Comparison of ENCODE assay signal across 8 cellular contexts in genomic region chr13:20121154-20121515, GRCh38. TPM values are rescaled to one million over a fixed set of nuclear protein-coding genes. Genes with fewer than 3 reads are reported as not detected.
A peak's percentile ranks its signal among the peaks of the same experiment; 100 is the strongest.
DNase-seq lines count a peak whose midpoint lies in the region; FAIRE-seq and TF ChIP-seq lines count a peak whose summit lies in the region.

No MANE protein-coding gene starts in this region.

- TF ChIP-seq CTCF in astrocyte (IDR thresholded peaks at IDR 0.05; ENCODE audit: insufficient read depth, low read depth, low read length), result no peak
- no peak for TF ChIP-seq CTCF in nephron (IDR thresholded peaks at IDR 0.05; ENCODE audit: unreplicated experiment in 3 of 3)

- H3K9ac ChIP-seq in astrocyte (ENCODE audit: low read length) (no peak overlapping the region), neuronal stem cell (ENCODE audit: low read depth, low read length, poor library complexity) (no peak overlapping the region)

- H3K4me3 Mint-ChIP-seq in astrocyte (ENCODE audit: unreplicated experiment) (peak overlapping the region; percentile 58), nephron (peak overlapping the region; percentile 36 to 47 (median 36))

- no peak overlapping the region for H2BK12ac ChIP-seq in neuronal stem cell (ENCODE audit: low read length)

- in situ Hi-C loops in ACHN (cut with HindIII; ENCODE audit: low pct_ligation_motif_present, low pct_unique_long_range_greater_than_20kb, low sequenced_read_pairs), result no loop called here

- H3K4ac ChIP-seq in neuronal stem cell (ENCODE audit: low read length), result no peak overlapping the region

- no peak for FAIRE-seq in astrocyte (lab: Jason Lieb, UNC)

- H2BK5ac ChIP-seq in neuronal stem cell (ENCODE audit: low read length), result no peak overlapping the region

- no peak overlapping the region for H2AK5ac ChIP-seq in neuronal stem cell (ENCODE audit: low read depth, low read length)

- H3K9me3 Mint-ChIP-seq in astrocyte (ENCODE audit: unreplicated experiment) (peaks cover 1% of the 10 kb centered on the region), nephron (no peaks in the 10 kb centered on the region)

- no peak overlapping the region for H4K91ac ChIP-seq in neuronal stem cell (ENCODE audit: low read depth, low read length, poor library complexity)

- H3K14ac ChIP-seq in neuronal stem cell (ENCODE audit: low read length), result no peak overlapping the region

- no CpG with 5 or more reads among the region's 8 CpGs for WGBS in neuronal stem cell (ENCODE audit: extremely low coverage in 2 of 2, insufficient read length in 2 of 2, insufficient replicate concordance in 1 of 2), 2 donors

- H3K23ac ChIP-seq in neuronal stem cell (ENCODE audit: low read depth, low read length, poor library complexity), result no peak overlapping the region

- no peak overlapping the region for H4K8ac ChIP-seq in neuronal stem cell (ENCODE audit: low read depth, low read length)

- H3K27ac ChIP-seq in astrocyte (ENCODE audit: low read depth, low read length) (no peak overlapping the region), neuronal stem cell (replicated peaks; ENCODE audit: low read length) (no peak overlapping the region)

- H3K36me3 ChIP-seq in astrocyte (ENCODE audit: insufficient read depth, low read length) (no peaks in the 10 kb centered on the region), neuronal stem cell (replicated peaks in 1 of 2; ENCODE audit: control insufficient read depth in 2 of 2, insufficient read depth in 2 of 2, low read length in 2 of 2) (no peaks in the 10 kb centered on the region)

- H3K27me3 Mint-ChIP-seq in astrocyte (ENCODE audit: low read depth, unreplicated experiment) (peaks cover 19% of the 10 kb centered on the region), nephron (ENCODE audit: low read depth) (peaks cover 11% of the 10 kb centered on the region)

- no peaks in the 10 kb centered on the region for H3K79me2 ChIP-seq in astrocyte (ENCODE audit: insufficient read depth, low read length)

- H3K9me3 ChIP-seq in astrocyte (ENCODE audit: insufficient read depth, low read depth, low read length), result no peaks in the 10 kb centered on the region
- H3K9me3 ChIP-seq in neuronal stem cell (replicated peaks in 1 of 2; ENCODE audit: control insufficient read depth in 2 of 2, insufficient read depth in 1 of 2, low read depth in 1 of 2, low read length in 2 of 2), result no peaks in the 10 kb centered on the region

- H3K79me1 ChIP-seq in neuronal stem cell (ENCODE audit: low read depth, low read length), result no peaks in the 10 kb centered on the region

- H3K4me1 ChIP-seq in astrocyte (ENCODE audit: insufficient read depth, low read length), result peaks cover 16% of the 10 kb centered on the region
- no peaks in the 10 kb centered on the region for H3K4me1 ChIP-seq in neuronal stem cell (ENCODE audit: control insufficient read depth in 2 of 2, insufficient read depth in 1 of 2, low read depth in 1 of 2, low read length in 2 of 2)

- H2AFZ ChIP-seq in astrocyte (ENCODE audit: low read depth, low read length) (no peak overlapping the region), neuronal stem cell (ENCODE audit: low read length) (no peak overlapping the region)

- peak; percentile 8 for DNase-seq in D341Med (ENCODE audit: low spot score)
- DNase-seq in MV-4-11 (lab: John Stamatoyannopoulos, UW), result peak; percentile 83
- DNase-seq in astrocyte (ENCODE audit: low read depth), result no peak
- DNase-seq in activated gamma-delta T cell (lab: John Stamatoyannopoulos, UW), result no peak
- DNase-seq in ACHN, result no peak
- no peak for DNase-seq in neuronal stem cell (ENCODE audit: low spot score)
- DNase-seq in stimulated activated CD4-positive, alpha-beta T cell treated with anti-CD3 and anti-CD28 coated beads, Interleukin-15, amount 100 ng/mL, for 24 hours, result no peak

- no peaks in the 10 kb centered on the region for H4K20me1 ChIP-seq in astrocyte (ENCODE audit: insufficient read depth, low read length)

- H3K4me3 ChIP-seq in astrocyte (ENCODE audit: insufficient read depth, low read depth, low read length) (no peak overlapping the region), neuronal stem cell (ENCODE audit: low read length in 2 of 2) (no peak overlapping the region)

- H3K18ac ChIP-seq in neuronal stem cell (ENCODE audit: low read length), result no peak overlapping the region

- peaks cover 6% of the 10 kb centered on the region for H3K4me1 Mint-ChIP-seq in astrocyte (ENCODE audit: low read depth, unreplicated experiment)
- peaks cover 31% of the 10 kb centered on the region for H3K4me1 Mint-ChIP-seq in nephron

- H2BK120ac ChIP-seq in neuronal stem cell (ENCODE audit: low read depth, low read length), result no peak overlapping the region

- no peaks in the 10 kb centered on the region for H3K36me3 Mint-ChIP-seq in astrocyte (ENCODE audit: low read depth, unreplicated experiment)
- H3K36me3 Mint-ChIP-seq in nephron (ENCODE audit: low read depth), result no peaks in the 10 kb centered on the region

- H2BK15ac ChIP-seq in neuronal stem cell (ENCODE audit: low read length), result no peak overlapping the region

- H3K27me3 ChIP-seq in astrocyte (ENCODE audit: insufficient read depth, low read length) (peaks cover 2% of the 10 kb centered on the region), neuronal stem cell (ENCODE audit: control insufficient read depth in 3 of 3, insufficient read depth in 3 of 3, low read depth in 1 of 3, low read length in 3 of 3) (peaks cover 0 to 18% (median 0%) of the 10 kb centered on the region in 3 experiments)

- H3K4me2 ChIP-seq in astrocyte (ENCODE audit: low read length) (no peak overlapping the region), neuronal stem cell (ENCODE audit: insufficient read depth, low read length, poor library complexity, severe bottlenecking) (no peak overlapping the region)

- H3K27ac Mint-ChIP-seq in astrocyte (ENCODE audit: unreplicated experiment), result no peak overlapping the region
- H3K27ac Mint-ChIP-seq in nephron, result peak overlapping the region; percentile 47 to 69 (median 59)

RNA-seq across cellular contexts. Expression of gene GJA3, which starts 39.7 kb away (rescaled TPM):
- total RNA-seq in astrocyte, result 0.59 and 0.72 TPM in 2 replicates
- 0.21 TPM for polyA plus RNA-seq in neuronal stem cell (2013, experiment 1 of 2)
- polyA plus RNA-seq in neuronal stem cell (2013, experiment 2 of 2), result 0.28 TPM

Comparison
In these comparisons a context has a peak if more than half of its experiments do, and no peak if none do; other contexts are left out.
1. DNase-seq: peak in D341Med (single experiment) and MV-4-11 (single experiment); none in astrocyte (single experiment), activated gamma-delta T cell (single experiment), ACHN (single experiment), neuronal stem cell (single experiment) and stimulated activated CD4-positive, alpha-beta T cell treated with anti-CD3 and anti-CD28 coated beads, Interleukin-15, amount 100 ng/mL, for 24 hours (single experiment).